ENCODE assay signal across 19 cellular contexts in the genomic region with DNA sequence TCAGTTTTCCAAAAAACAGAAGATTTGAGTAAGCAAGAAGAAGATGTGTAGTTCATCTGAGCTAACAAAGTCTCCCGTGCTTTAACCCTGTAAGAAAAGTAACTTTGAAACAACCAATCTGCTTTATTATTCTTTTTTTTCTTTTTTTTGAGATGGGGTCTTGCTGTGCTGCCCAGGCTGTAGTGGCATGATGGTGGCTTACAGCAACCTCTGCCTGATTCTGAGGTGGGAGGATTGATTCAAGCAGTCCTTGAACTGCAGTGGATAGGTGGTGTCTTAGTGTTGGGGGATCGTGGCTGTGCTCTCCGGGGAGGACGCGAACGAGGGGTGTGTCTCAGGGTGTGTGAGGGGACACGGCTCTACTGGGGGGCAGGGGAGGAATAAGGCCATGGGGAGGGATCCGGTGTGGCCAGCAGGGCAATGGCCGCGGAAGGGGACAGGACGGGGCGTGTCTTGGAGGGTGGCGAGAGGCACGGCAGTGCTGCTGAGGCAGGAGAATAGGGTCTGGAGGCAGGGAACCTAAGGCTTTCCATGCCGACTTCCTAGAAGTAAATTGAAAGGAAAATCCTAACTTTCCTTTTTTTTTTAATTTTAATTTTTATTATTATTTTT. TPM values are rescaled to one million over a fixed set of nuclear protein-coding genes. Genes with fewer than 3 reads are reported as not detected.
DNase-seq lines count a peak whose midpoint lies in the region; ATAC-seq and TF ChIP-seq lines count a peak whose summit lies in the region.
"Had no signal": no experiment of that assay in that cellular context is flagged by ENCODE, and none has a peak within 500 bp of the region (broad histone marks: within the 10 kb centered on the region; RNA-seq: fewer than 3 reads in every experiment).

No MANE protein-coding gene starts in this region.

- peak overlapping the region; percentile 43 for H3K4me3 Mint-ChIP-seq in activated naive CD4-positive, alpha-beta T cell treated with anti-CD3 and anti-CD28 coated beads, Interleukin-2, amount 10 ng/mL, durations not matched to agents 7 days and 5 days
- H3K4me3 Mint-ChIP-seq in activated B cell treated with CpG ODN at 0.5 μM for 24 hours (peak overlapping the region; percentile 52), memory B cell (peak overlapping the region; percentile 27), progenitor cell of endocrine pancreas (ENCODE audit: low read depth) (peak overlapping the region; percentile 33)
- H3K4me3 Mint-ChIP-seq: activated CD4-positive, alpha-beta T cell treated with anti-CD3 and anti-CD28 coated beads, Interleukin-2, amount 10 ng/mL, durations not matched to agents 7 days and 5 days; activated naive CD8-positive, alpha-beta T cell treated with anti-CD3 and anti-CD28 coated beads, Interleukin-2, amount 50 U/mL, for 24 hours; stimulated activated effector memory CD8-positive, alpha-beta T cell treated with anti-CD3 and anti-CD28 coated beads, Interleukin-12 subunit alpha, Interleukin-12 subunit beta, amount 100 ng/mL, for 72 hours had no signal

- peaks cover 18% of the 10 kb centered on the region for H3K27me3 Mint-ChIP-seq in activated naive CD4-positive, alpha-beta T cell treated with anti-CD3 and anti-CD28 coated beads, Interleukin-2, amount 10 ng/mL, durations not matched to agents 7 days and 5 days
- H3K27me3 Mint-ChIP-seq in activated B cell treated with CpG ODN at 0.5 μM for 24 hours: no peaks in the 10 kb centered on the region
- no peaks in the 10 kb centered on the region for H3K27me3 Mint-ChIP-seq in memory B cell
- no peaks in the 10 kb centered on the region for H3K27me3 Mint-ChIP-seq in progenitor cell of endocrine pancreas

- H3K27ac Mint-ChIP-seq in activated naive CD4-positive, alpha-beta T cell treated with anti-CD3 and anti-CD28 coated beads, Interleukin-2, amount 10 ng/mL, durations not matched to agents 7 days and 5 days: no peak overlapping the region
- H3K27ac Mint-ChIP-seq in activated naive CD4-positive, alpha-beta T cell treated with anti-CD3 and anti-CD28 coated beads, Interleukin-2, amount 50 U/mL, for 72 hours: no peak overlapping the region
- H3K27ac Mint-ChIP-seq in activated B cell treated with CpG ODN at 0.5 μM for 24 hours (peak overlapping the region; percentile 59), memory B cell (peak overlapping the region; percentile 81), progenitor cell of endocrine pancreas (peak overlapping the region; percentile 70)
- H3K27ac Mint-ChIP-seq: activated CD4-positive, alpha-beta T cell treated with anti-CD3 and anti-CD28 coated beads, Interleukin-2, amount 10 ng/mL, durations not matched to agents 7 days and 5 days; activated naive CD8-positive, alpha-beta T cell treated with anti-CD3 and anti-CD28 coated beads, Interleukin-2, amount 50 U/mL, for 24 hours; stimulated activated effector memory CD8-positive, alpha-beta T cell treated with anti-CD3 and anti-CD28 coated beads, Interleukin-12 subunit alpha, Interleukin-12 subunit beta, amount 100 ng/mL, for 72 hours had no signal

- no peak for ATAC-seq in activated naive CD4-positive, alpha-beta T cell treated with anti-CD3 and anti-CD28 coated beads, Interleukin-2, amount 50 U/mL, for 72 hours
- ATAC-seq in activated B cell treated with CpG ODN at 0.5 μM for 24 hours (ENCODE audit: low read depth) (no peak), memory B cell (ENCODE audit: low read depth) (no peak), HG03354 (IDR thresholded peaks at IDR 0.05; ENCODE audit: poor library complexity, severe bottlenecking, unreplicated experiment) (no peak), GM18907 (IDR thresholded peaks at IDR 0.05; ENCODE audit: unreplicated experiment) (no peak)
- ATAC-seq: activated naive CD8-positive, alpha-beta T cell treated with anti-CD3 and anti-CD28 coated beads, Interleukin-2, amount 50 U/mL, for 24 hours; foreskin keratinocyte; HCT116; heart right ventricle; stimulated activated effector memory CD8-positive, alpha-beta T cell treated with anti-CD3 and anti-CD28 coated beads, Interleukin-12 subunit alpha, Interleukin-12 subunit beta, amount 100 ng/mL, for 72 hours had no signal

- TF ChIP-seq CTCF in activated B cell treated with CpG ODN at 0.5 μM for 24 hours (IDR thresholded peaks at IDR 0.05) (no peak), progenitor cell of endocrine pancreas (IDR thresholded peaks at IDR 0.05; ENCODE audit: unreplicated experiment) (no peak)

- H3K4me1 Mint-ChIP-seq in activated naive CD4-positive, alpha-beta T cell treated with anti-CD3 and anti-CD28 coated beads, Interleukin-2, amount 10 ng/mL, durations not matched to agents 7 days and 5 days: peaks cover 5% of the 10 kb centered on the region
- no peaks in the 10 kb centered on the region for H3K4me1 Mint-ChIP-seq in activated B cell treated with CpG ODN at 0.5 μM for 24 hours
- peaks cover 5% of the 10 kb centered on the region for H3K4me1 Mint-ChIP-seq in memory B cell
- peaks cover 6% of the 10 kb centered on the region for H3K4me1 Mint-ChIP-seq in progenitor cell of endocrine pancreas (ENCODE audit: low read depth)
- H3K4me1 Mint-ChIP-seq: activated CD4-positive, alpha-beta T cell treated with anti-CD3 and anti-CD28 coated beads, Interleukin-2, amount 10 ng/mL, durations not matched to agents 7 days and 5 days had no signal

- intact Hi-C loops in activated B cell treated with CpG ODN at 0.5 μM for 24 hours (cut with micrococcal nuclease) (no loop called here), posterior vena cava (cut with DNase I) (no loop called here)

- no peak for DNase-seq in activated naive CD4-positive, alpha-beta T cell treated with anti-CD3 and anti-CD28 coated beads, Interleukin-2, amount 10 ng/mL, durations not matched to agents 7 days and 5 days
- no peak for DNase-seq in activated naive CD4-positive, alpha-beta T cell treated with anti-CD3 and anti-CD28 coated beads, Interleukin-2, amount 50 U/mL, for 72 hours (ENCODE audit: low spot score in 2 of 2)
- DNase-seq in activated B cell treated with CpG ODN at 0.5 μM for 24 hours: no peak
- no peak for DNase-seq in memory B cell (ENCODE audit: low spot score in 2 of 2)
- no peak for DNase-seq in progenitor cell of endocrine pancreas (ENCODE audit: low spot score, unreplicated experiment)
- DNase-seq in posterior vena cava (ENCODE audit: low spot score): no peak
- DNase-seq: activated CD4-positive, alpha-beta T cell treated with anti-CD3 and anti-CD28 coated beads, Interleukin-2, amount 10 ng/mL, durations not matched to agents 7 days and 5 days; activated naive CD8-positive, alpha-beta T cell treated with anti-CD3 and anti-CD28 coated beads, Interleukin-2, amount 50 U/mL, for 24 hours; effector CD8-positive, alpha-beta T cell; foreskin keratinocyte; heart right ventricle; midbrain; NCI-H774; RPMI8226; stimulated activated CD4-positive, alpha-beta T cell treated with anti-CD3 and anti-CD28 coated beads, Interleukin-1b, Interleukin-23, amount 100 ng/mL, for 48 hours had no signal

- no peaks in the 10 kb centered on the region for H3K36me3 Mint-ChIP-seq in activated naive CD4-positive, alpha-beta T cell treated with anti-CD3 and anti-CD28 coated beads, Interleukin-2, amount 10 ng/mL, durations not matched to agents 7 days and 5 days
- peaks cover 0 to 6% of the 10 kb centered on the region in 2 donors for H3K36me3 Mint-ChIP-seq in activated naive CD4-positive, alpha-beta T cell treated with anti-CD3 and anti-CD28 coated beads, Interleukin-2, amount 50 U/mL, for 72 hours
- H3K36me3 Mint-ChIP-seq in activated B cell treated with CpG ODN at 0.5 μM for 24 hours (ENCODE audit: low read depth) (peaks cover 5% of the 10 kb centered on the region), memory B cell (peaks cover 3% of the 10 kb centered on the region), progenitor cell of endocrine pancreas (ENCODE audit: insufficient read depth) (peaks cover 25% of the 10 kb centered on the region)
- H3K36me3 Mint-ChIP-seq: stimulated activated effector memory CD8-positive, alpha-beta T cell treated with anti-CD3 and anti-CD28 coated beads, Interleukin-12 subunit alpha, Interleukin-12 subunit beta, amount 100 ng/mL, for 72 hours had no signal

- POLR2A ChIA-PET in activated B cell treated with CpG ODN at 0.5 μM for 24 hours (lab: Charles Lee): no interaction called here

- CTCF ChIA-PET in activated naive CD4-positive, alpha-beta T cell treated with anti-CD3 and anti-CD28 coated beads, Interleukin-2, amount 10 ng/mL, durations not matched to agents 7 days and 5 days (lab: Charles Lee): no interaction called here
- CTCF ChIA-PET in activated B cell treated with CpG ODN at 0.5 μM for 24 hours (lab: Charles Lee): no interaction called here

- no peaks in the 10 kb centered on the region for H3K9me3 Mint-ChIP-seq in activated naive CD4-positive, alpha-beta T cell treated with anti-CD3 and anti-CD28 coated beads, Interleukin-2, amount 10 ng/mL, durations not matched to agents 7 days and 5 days
- peaks cover 3 to 5% of the 10 kb centered on the region in 2 donors for H3K9me3 Mint-ChIP-seq in activated naive CD4-positive, alpha-beta T cell treated with anti-CD3 and anti-CD28 coated beads, Interleukin-2, amount 50 U/mL, for 72 hours
- H3K9me3 Mint-ChIP-seq in activated B cell treated with CpG ODN at 0.5 μM for 24 hours: no peaks in the 10 kb centered on the region
- peaks cover 3% of the 10 kb centered on the region for H3K9me3 Mint-ChIP-seq in memory B cell
- H3K9me3 Mint-ChIP-seq in progenitor cell of endocrine pancreas (ENCODE audit: low read depth): peaks cover 5% of the 10 kb centered on the region
- H3K9me3 Mint-ChIP-seq: activated naive CD8-positive, alpha-beta T cell treated with anti-CD3 and anti-CD28 coated beads, Interleukin-2, amount 50 U/mL, for 24 hours; stimulated activated effector memory CD8-positive, alpha-beta T cell treated with anti-CD3 and anti-CD28 coated beads, Interleukin-12 subunit alpha, Interleukin-12 subunit beta, amount 100 ng/mL, for 72 hours had no signal

RNA-seq across cellular contexts. Expression of gene ARSD, which starts 2.4 kb away (rescaled TPM):
- 1 to 10 TPM; 1.2 to 1.7 TPM for total RNA-seq in activated naive CD4-positive, alpha-beta T cell treated with anti-CD3 and anti-CD28 coated beads, Interleukin-2, amount 50 U/mL, for 72 hours
- total RNA-seq in activated B cell treated with CpG ODN at 0.5 μM for 24 hours (6.1 and 8.0 TPM in 2 replicates), progenitor cell of endocrine pancreas (76.8 and 82.1 TPM in 2 replicates), posterior vena cava (10 to 100 TPM; 11.7 to 15.7 TPM)

Comparison
In these comparisons a context has a peak if more than half of its experiments do, and no peak if none do; other contexts are left out.
1. H3K27ac Mint-ChIP-seq: peak in activated B cell treated with CpG ODN at 0.5 μM for 24 hours (single experiment), memory B cell (single experiment) and progenitor cell of endocrine pancreas (single experiment); none in activated naive CD4-positive, alpha-beta T cell treated with anti-CD3 and anti-CD28 coated beads, Interleukin-2, amount 10 ng/mL, durations not matched to agents 7 days and 5 days (single experiment) and activated naive CD4-positive, alpha-beta T cell treated with anti-CD3 and anti-CD28 coated beads, Interleukin-2, amount 50 U/mL, for 72 hours (0 of 2).
2. Peak in every context shown above with its lines, with median percentiles within 50 percentile points of each other: H3K4me3 Mint-ChIP-seq.